In genomic region chr17:8870406-8871040, GRCh38 we compare ENCODE assay signal across 28 cellular contexts. TPM values are rescaled to one million over a fixed set of nuclear protein-coding genes. Genes with fewer than 3 reads are reported as not detected.
"Had no signal": no experiment of that assay in that cellular context is flagged by ENCODE, and none has a peak within 500 bp of the region (broad histone marks: within the 10 kb centered on the region; RNA-seq: fewer than 3 reads in every experiment).

No MANE protein-coding gene starts in this region.

- H3K4me3 ChIP-seq: colonic mucosa, esophagus squamous epithelium, lung, mucosa of descending colon, pancreas, right lobe of liver, smooth muscle cell, suprapubic skin, transverse colon, upper lobe of right lung, uterus had no signal

- ATAC-seq: mucosa of descending colon; natural killer cell treated with Interleukin-12 subunit alpha and Interleukin-12 subunit beta and Interleukin-15 and Interleukin-18, amount 100 ng/mL, for 72 hours; pancreas; right lobe of liver; stimulated activated naive CD8-positive, alpha-beta T cell treated with anti-CD3 and anti-CD28 coated beads, Interleukin-15, amount 100 ng/mL, for 72 hours; upper lobe of right lung had no signal

- H3K9me3 ChIP-seq: colonic mucosa, esophagus squamous epithelium, mucosa of descending colon, neutrophil, pancreas, right lobe of liver, suprapubic skin, transverse colon, upper lobe of right lung, uterus had no signal

- H3K9me3 Mint-ChIP-seq: dendritic cell treated with granulocyte-macrophage colony-stimulating factor and Interleukin-4, amounts not matched to agents 40 ng/mL and 50 ng/mL, for 4 days; memory B cell; mesothelial cell of epicardium; naive B cell; natural killer cell treated with Interleukin-12 subunit alpha and Interleukin-12 subunit beta and Interleukin-15 and Interleukin-18, amount 100 ng/mL, for 72 hours; neural crest cell; stimulated activated naive CD8-positive, alpha-beta T cell treated with anti-CD3 and anti-CD28 coated beads, Interleukin-15, amount 100 ng/mL, for 72 hours had no signal

- H3K4me2 ChIP-seq: smooth muscle cell had no signal

- H3K36me3 ChIP-seq: colonic mucosa, esophagus squamous epithelium, pancreas, right lobe of liver, suprapubic skin, transverse colon, upper lobe of right lung, uterus had no signal

- H3K4me3 Mint-ChIP-seq: dendritic cell treated with granulocyte-macrophage colony-stimulating factor and Interleukin-4, amounts not matched to agents 40 ng/mL and 50 ng/mL, for 4 days; memory B cell; mesothelial cell of epicardium; naive B cell; neural crest cell; stimulated activated naive CD8-positive, alpha-beta T cell treated with anti-CD3 and anti-CD28 coated beads, Interleukin-15, amount 100 ng/mL, for 72 hours had no signal

- H3K27me3 Mint-ChIP-seq: dendritic cell treated with granulocyte-macrophage colony-stimulating factor and Interleukin-4, amounts not matched to agents 40 ng/mL and 50 ng/mL, for 4 days; memory B cell; natural killer cell treated with Interleukin-12 subunit alpha and Interleukin-12 subunit beta and Interleukin-15 and Interleukin-18, amount 100 ng/mL, for 72 hours; stimulated activated naive CD8-positive, alpha-beta T cell treated with anti-CD3 and anti-CD28 coated beads, Interleukin-15, amount 100 ng/mL, for 72 hours had no signal

- H3K27me3 ChIP-seq: colonic mucosa, neutrophil, pancreas, right lobe of liver, uterus had no signal

- H3K4me1 ChIP-seq: colonic mucosa, pancreas, right lobe of liver, suprapubic skin, transverse colon, upper lobe of right lung, uterus had no signal

- H3K36me3 Mint-ChIP-seq: memory B cell; mesothelial cell of epicardium; naive B cell; natural killer cell treated with Interleukin-12 subunit alpha and Interleukin-12 subunit beta and Interleukin-15 and Interleukin-18, amount 100 ng/mL, for 72 hours had no signal

- DNase-seq: colonic mucosa; effector memory CD4-positive, alpha-beta T cell; erythroblast; esophagus squamous epithelium; foreskin melanocyte; mucosa of descending colon; naive B cell; pancreas; right lobe of liver; stimulated activated CD4-positive, alpha-beta T cell treated with anti-CD3 and anti-CD28 coated beads, Interleukin-12 subunit alpha, Interleukin-12 subunit beta, amount 100 ng/mL, for 4 hours; stimulated activated CD4-positive, alpha-beta T cell treated with anti-CD3 and anti-CD28 coated beads, Interleukin-1b, Interleukin-23, amount 100 ng/mL, for 48 hours; stimulated activated CD4-positive, alpha-beta T cell treated with anti-CD3 and anti-CD28 coated beads, Interleukin-4, amount 100 ng/mL, for 1 hour; stimulated activated CD8-positive, alpha-beta memory T cell treated with anti-CD3 and anti-CD28 coated beads, Interleukin-4, amount 100 ng/mL, for 48 hours; stimulated activated naive CD4-positive, alpha-beta T cell; stimulated activated naive CD8-positive, alpha-beta T cell treated with anti-CD3 and anti-CD28 coated beads, Interleukin-15, amount 100 ng/mL, for 72 hours; transverse colon; upper lobe of right lung; uterus had no signal

- H3K27ac Mint-ChIP-seq: dendritic cell treated with granulocyte-macrophage colony-stimulating factor and Interleukin-4, amounts not matched to agents 40 ng/mL and 50 ng/mL, for 4 days; memory B cell; mesothelial cell of epicardium had no signal

- H3K27ac ChIP-seq: colonic mucosa, esophagus squamous epithelium, neutrophil, pancreas, right lobe of liver, suprapubic skin, transverse colon, upper lobe of right lung, uterus had no signal

RNA-seq across cellular contexts. Expression of gene PIK3R6, which starts 3.0 kb away (rescaled TPM):
- total RNA-seq: mesothelial cell of epicardium, neural crest cell, pulmonary artery endothelial cell, smooth muscle cell had no signal
- polyA plus RNA-seq: smooth muscle cell had no signal
